8 cellular contexts compared by ENCODE assay signal in the genomic region with DNA sequence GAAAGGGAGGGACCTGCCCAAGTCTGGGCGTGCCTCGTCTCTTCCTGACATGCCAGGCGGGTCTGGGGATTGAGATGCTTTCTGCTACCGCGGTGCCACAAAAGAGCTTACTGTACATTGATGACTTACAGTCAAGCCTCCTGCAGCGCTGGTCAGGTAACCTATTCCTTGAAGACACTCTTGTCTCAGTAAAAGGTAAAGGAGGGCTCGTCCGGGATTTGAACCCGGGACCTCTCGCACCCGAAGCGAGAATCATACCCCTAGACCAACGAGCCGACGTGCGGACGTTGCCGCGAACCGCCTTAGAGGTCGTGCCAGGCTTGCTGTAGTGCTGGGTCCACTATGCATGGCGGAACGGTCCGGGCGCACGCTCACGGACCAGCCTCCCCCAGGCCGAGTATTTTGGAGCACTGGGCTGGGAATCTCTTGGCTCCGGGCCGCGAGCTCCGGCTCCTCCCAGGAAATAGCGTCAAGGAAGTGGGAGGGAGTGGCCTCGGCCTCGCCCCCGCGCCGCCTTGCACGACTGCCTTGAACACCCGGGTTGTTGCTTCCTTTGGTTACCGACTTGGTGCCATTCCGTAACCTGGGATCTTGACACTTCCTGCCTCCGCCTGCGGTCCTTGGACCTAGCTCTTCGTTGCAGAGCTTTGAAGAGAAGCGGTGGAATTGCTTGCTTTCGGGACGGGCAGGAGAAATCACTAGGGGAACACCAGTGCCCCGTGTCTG. TPM values are rescaled to one million over a fixed set of nuclear protein-coding genes. Genes with fewer than 3 reads are reported as not detected.
DNase-seq lines count a peak whose midpoint lies in the region; ATAC-seq and TF ChIP-seq lines count a peak whose summit lies in the region.

No MANE protein-coding gene starts in this region.

- DNase-seq in GM12865 (ENCODE audit: low read depth) (peak; percentile 96), NCI-H1417 (lab: John Stamatoyannopoulos, UW) (peak; percentile 63 to 87 (median 85)), T-helper 1 cell (peak; percentile 72 to 92 (median 83)), amniotic stem cell (lab: John Stamatoyannopoulos, UW) (peak; percentile 68), left ventricle myocardium superior (peak; percentile 96), psoas muscle (peak; percentile 95 to 97)

- WGBS in psoas muscle, 3 donors, result 0 to 1% (median 0%) methylated on average over 44 to 49 of the region's 49 CpGs
- under 1% methylated on average over 49 of the region's 49 CpGs for WGBS in urinary bladder

- peak; percentile 48 for ATAC-seq in HG02642 (IDR thresholded peaks at IDR 0.05; ENCODE audit: poor library complexity, unreplicated experiment)
- ATAC-seq in left ventricle myocardium superior, result peak; percentile 69
- peak; percentile 63 to 74 (median 69) for ATAC-seq in psoas muscle

- intact Hi-C loops in left ventricle myocardium superior (cut with micrococcal nuclease) (no loop called here), psoas muscle (cut with DNase I) (loop anchor here in 1 of 2 donors (1.0 to 5.0 kb wide), 4 partner anchors 35 to 740 kb away; a partner anchor contains a TSS)

- H3K27ac ChIP-seq in psoas muscle (peak overlapping the region; percentile 93), urinary bladder (ENCODE audit: low read depth) (peak overlapping the region; percentile 94)

- H3K4me3 ChIP-seq in GM12865 (ENCODE audit: low read depth, low read length), result peak overlapping the region; percentile 58
- H3K4me3 ChIP-seq in psoas muscle, result peak overlapping the region; percentile 88
- peak overlapping the region; percentile 51 for H3K4me3 ChIP-seq in urinary bladder (ENCODE audit: low read depth, low read length)

- no peaks in the 10 kb centered on the region for H3K27me3 ChIP-seq in psoas muscle (ENCODE audit: insufficient read depth in 3 of 3, low read length in 2 of 3)

- H3K36me3 ChIP-seq in psoas muscle (ENCODE audit: insufficient read depth in 1 of 2, low read depth in 1 of 2) (peaks cover 0 to 6% of the 10 kb centered on the region in 2 donors), urinary bladder (ENCODE audit: insufficient read depth) (no peaks in the 10 kb centered on the region)

- H3K9me3 ChIP-seq in psoas muscle, result no peaks in the 10 kb centered on the region

- H3K4me1 ChIP-seq in psoas muscle (peaks cover 15% of the 10 kb centered on the region), urinary bladder (ENCODE audit: insufficient read depth) (no peaks in the 10 kb centered on the region)

- no peak for TF ChIP-seq CTCF in GM12865 (IDR thresholded peaks at IDR 0.05; ENCODE audit: insufficient read depth, low read depth, low read length, missing control alignments)
- no peak for TF ChIP-seq CTCF in psoas muscle (IDR thresholded peaks at IDR 0.05)

RNA-seq across cellular contexts. Expression of a gene that starts 12.4 kb away (rescaled TPM):
- total RNA-seq in left ventricle myocardium superior (0.47 TPM), psoas muscle (1 to 10 TPM in 1 of 4 donors, not detected in 3; 1.1 TPM), urinary bladder (9.3 TPM)
- polyA plus RNA-seq in psoas muscle (under 1 TPM in 1 of 3 donors, not detected in 2; 0.39 TPM), urinary bladder (0.66 TPM)

RNA-seq across cellular contexts. Expression of a gene that starts 25.1 kb away (rescaled TPM):
- total RNA-seq in left ventricle myocardium superior (16.2 TPM), psoas muscle (10 to 100 TPM; 11.0 to 19.6 (median 13.7) TPM), urinary bladder (7.9 TPM)
- polyA plus RNA-seq in psoas muscle (1 to 10 TPM; 2.7 to 6.3 (median 4.6) TPM), urinary bladder (16.1 TPM)

RNA-seq across cellular contexts. Expression of a gene that starts 26.3 kb away (rescaled TPM):
- total RNA-seq in left ventricle myocardium superior (12.1 TPM), psoas muscle (10 to 100 TPM; 10.7 to 15.6 (median 13.3) TPM), urinary bladder (13.6 TPM)
- polyA plus RNA-seq in psoas muscle (10 to 100 TPM in 1 of 3 donors, 1 to 10 TPM in 2; 4.9 to 10.0 (median 7.5) TPM), urinary bladder (13.1 TPM)

RNA-seq across cellular contexts. Expression of a gene that starts 32.8 kb away (rescaled TPM):
- total RNA-seq in left ventricle myocardium superior, result 9.4 TPM
- total RNA-seq in psoas muscle, result 10 to 100 TPM in 1 of 4 donors, 1 to 10 TPM in 3; 8.8 to 11.2 (median 9.7) TPM
- 10 to 100 TPM; 12.2 to 19.3 (median 13.7) TPM for polyA plus RNA-seq in psoas muscle
- total RNA-seq in urinary bladder, result 3.6 TPM
- polyA plus RNA-seq in urinary bladder, result 14.9 TPM

RNA-seq across cellular contexts. Expression of a gene that starts 46.6 kb away (rescaled TPM):
- total RNA-seq in left ventricle myocardium superior (5.2 TPM), psoas muscle (1 to 10 TPM; 1.2 to 4.7 (median 2.9) TPM), urinary bladder (40.4 TPM)
- polyA plus RNA-seq in psoas muscle (1 to 10 TPM; 1.5 to 1.9 (median 1.8) TPM), urinary bladder (21.6 TPM)

Comparison
In these comparisons a context has a peak if more than half of its experiments do, and no peak if none do; other contexts are left out.
1. Peak in every context shown above with its lines: DNase-seq, ATAC-seq, H3K4me3 ChIP-seq and H3K27ac ChIP-seq.